Comparison of ENCODE assay signal across 29 cellular contexts in the genomic region with DNA sequence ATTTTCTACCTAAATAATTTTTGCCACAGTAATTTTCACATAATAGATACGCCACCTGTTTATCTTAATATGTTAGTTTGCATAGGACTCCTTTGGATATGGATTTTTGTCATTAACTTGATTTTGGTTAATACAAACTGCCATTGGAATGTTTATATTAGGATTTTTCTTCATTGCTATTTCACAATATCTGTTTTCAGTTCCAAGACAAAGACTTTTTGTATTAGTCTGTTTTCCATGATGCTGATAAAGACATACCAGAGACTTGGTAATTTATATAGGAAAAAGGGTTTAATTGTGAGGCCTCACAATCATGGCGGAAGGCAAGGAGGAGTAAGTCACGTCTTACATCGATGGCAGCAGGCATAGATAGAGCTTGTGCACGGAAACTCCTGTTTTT.
"Had no signal": no experiment of that assay in that cellular context is flagged by ENCODE, and none has a peak within 500 bp of the region (broad histone marks: within the 10 kb centered on the region; RNA-seq: fewer than 3 reads in every experiment).

No MANE protein-coding gene starts in this region.

- H3K27ac ChIP-seq: neutrophil, pancreas, prostate gland, right atrium auricular region, skin epidermis, spleen, suprapubic skin, testis, tibial artery, transverse colon, upper lobe of right lung, uterus had no signal

- H3K4me2 ChIP-seq: smooth muscle cell had no signal

- FAIRE-seq: pancreas had no signal

- H3K36me3 ChIP-seq: neutrophil, pancreas, prostate gland, right atrium auricular region, spleen, suprapubic skin, tibial artery, transverse colon, upper lobe of right lung, uterus had no signal

- ATAC-seq: naive thymus-derived CD8-positive, alpha-beta T cell; natural killer cell treated with Interleukin-12 subunit alpha and Interleukin-12 subunit beta and Interleukin-15 and Interleukin-18, amount 100 ng/mL, for 72 hours; pancreas; sciatic nerve; stimulated activated memory B cell treated with anti-CD40 and anti-IgM and Interleukin-4, amounts not matched to agents 10 μg/mL and 1 μg/mL and 100 μg/mL, for 72 hours; stimulated activated naive CD8-positive, alpha-beta T cell treated with anti-CD3 and anti-CD28 coated beads, Interleukin-15, amount 100 ng/mL, for 72 hours; stimulated activated naive CD8-positive, alpha-beta T cell treated with anti-CD3 and anti-CD28 coated beads, Interleukin-15, Interleukin-2, amounts not matched to agents 100 U/mL and 50 U/mL, for 24 hours; upper lobe of right lung had no signal

- H3K27me3 ChIP-seq: neutrophil, pancreas, right atrium auricular region, spleen, suprapubic skin, testis, tibial artery, transverse colon, upper lobe of right lung, uterus had no signal

- H3K4me1 ChIP-seq: pancreas, prostate gland, right atrium auricular region, spleen, suprapubic skin, testis, tibial artery, transverse colon, upper lobe of right lung, uterus had no signal

- H3K4me3 ChIP-seq: pancreas, prostate gland, right atrium auricular region, skin epidermis, smooth muscle cell, spleen, suprapubic skin, testis, tibial artery, transverse colon, upper lobe of right lung, uterus had no signal

- H3K9me3 ChIP-seq: neutrophil, pancreas, prostate gland, right atrium auricular region, spleen, suprapubic skin, testis, tibial artery, transverse colon, upper lobe of right lung, uterus had no signal

- DNase-seq: naive thymus-derived CD8-positive, alpha-beta T cell; nephron progenitor cell; nucleus accumbens; pancreas; retina; spleen; stimulated activated CD4-positive, alpha-beta T cell treated with anti-CD3 and anti-CD28 coated beads, Interleukin-12 subunit alpha, Interleukin-12 subunit beta, amount 100 ng/mL, for 4 hours; stimulated activated CD4-positive, alpha-beta T cell treated with anti-CD3 and anti-CD28 coated beads, Interleukin-1b, Interleukin-23, amount 100 ng/mL, for 48 hours; stimulated activated CD4-positive, alpha-beta T cell treated with anti-CD3 and anti-CD28 coated beads, Interleukin-4, amount 100 ng/mL, for 1 hour; stimulated activated CD4-positive, alpha-beta T cell treated with anti-CD3 and anti-CD28 coated beads, Interleukin-4, amount 100 ng/mL, for 4 hours; stimulated activated CD8-positive, alpha-beta memory T cell treated with anti-CD3 and anti-CD28 coated beads, Interleukin-4, amount 100 ng/mL, for 48 hours; stimulated activated naive CD4-positive, alpha-beta T cell; stimulated activated naive CD8-positive, alpha-beta T cell treated with anti-CD3 and anti-CD28 coated beads, Interleukin-15, amount 100 ng/mL, for 72 hours; stimulated activated naive CD8-positive, alpha-beta T cell treated with anti-CD3 and anti-CD28 coated beads, Interleukin-15, Interleukin-2, amounts not matched to agents 100 U/mL and 50 U/mL, for 24 hours; substantia nigra; testis; tibial artery; transverse colon; upper lobe of right lung; uterus had no signal
